In genomic region chr5:103208460-103208859, GRCh38 we compare ENCODE assay signal across 18 cellular contexts.
"Had no signal": no experiment of that assay in that cellular context is flagged by ENCODE, and none has a peak within 500 bp of the region (broad histone marks: within the 10 kb centered on the region; RNA-seq: fewer than 3 reads in every experiment).

No MANE protein-coding gene starts in this region.

- H3K4me1 ChIP-seq: adrenal gland, foreskin keratinocyte, sigmoid colon, vagina had no signal

- H3K4me3 Mint-ChIP-seq: activated CD8-positive, alpha-beta memory T cell treated with anti-CD3 and anti-CD28 coated beads, Interleukin-2, amount 10 ng/mL, durations not matched to agents 7 days and 5 days; natural killer cell treated with Interleukin-12 subunit alpha and Interleukin-12 subunit beta and Interleukin-15 and Interleukin-18, amount 100 ng/mL, for 72 hours had no signal

- DNase-seq: activated CD4-positive, CD25-positive, alpha-beta regulatory T cell treated with anti-CD3 and anti-CD28 coated beads, Interleukin-2, amount 50 U/mL, for 72 hours; activated CD8-positive, alpha-beta memory T cell treated with anti-CD3 and anti-CD28 coated beads, Interleukin-2, amount 10 ng/mL, durations not matched to agents 7 days and 5 days; activated effector memory CD4-positive, alpha-beta T cell treated with anti-CD3 and anti-CD28 coated beads, Interleukin-2, amount 50 U/mL, for 16 hours; activated T-cell treated with anti-CD3 and anti-CD28 coated beads, Interleukin-2, amount 50 U/mL, for 1 hour; adrenal gland; foreskin keratinocyte; glutamatergic neuron; hypothalamus; kidney; mesendoderm; sigmoid colon; spleen; SW 1271; T1000 had no signal

- H3K27ac ChIP-seq: foreskin keratinocyte, sigmoid colon, spleen, tibial nerve, vagina had no signal

- H3K27me3 ChIP-seq: adrenal gland, foreskin keratinocyte, sigmoid colon, spleen, tibial nerve, vagina had no signal

- H3K27ac Mint-ChIP-seq: progenitor cell of endocrine pancreas had no signal

- H3K27me3 Mint-ChIP-seq: activated CD8-positive, alpha-beta memory T cell treated with anti-CD3 and anti-CD28 coated beads, Interleukin-2, amount 10 ng/mL, durations not matched to agents 7 days and 5 days; natural killer cell treated with Interleukin-12 subunit alpha and Interleukin-12 subunit beta and Interleukin-15 and Interleukin-18, amount 100 ng/mL, for 72 hours; progenitor cell of endocrine pancreas had no signal

- ATAC-seq: foreskin keratinocyte; natural killer cell treated with Interleukin-12 subunit alpha and Interleukin-12 subunit beta and Interleukin-15 and Interleukin-18, amount 100 ng/mL, for 72 hours had no signal

- H3K9me3 Mint-ChIP-seq: natural killer cell treated with Interleukin-12 subunit alpha and Interleukin-12 subunit beta and Interleukin-15 and Interleukin-18, amount 100 ng/mL, for 72 hours had no signal

- H3K36me3 ChIP-seq: adrenal gland, vagina had no signal

- H3K9me3 ChIP-seq: adrenal gland, sigmoid colon, tibial nerve, vagina had no signal

- H3K4me3 ChIP-seq: adrenal gland, sigmoid colon, spleen, tibial nerve, vagina had no signal
